ENCODE assay signal across 1 cellular context in genomic region chr12:91210144-91210543, GRCh38.
TF ChIP-seq lines count a peak whose summit lies in the region.

No MANE protein-coding gene starts in this region.

TF ChIP-seq in WTC11, 78 proteins besides CTCF, POLR2A, EP300 and RAD21 (continued from another document):
- no peak for TF ChIP-seq ZSCAN18 (CRISPR knock-in tag; IDR thresholded peaks at IDR 0.05)
- TF ChIP-seq USF2 (CRISPR knock-in tag; IDR thresholded peaks at IDR 0.05) = no peak
- no peak for TF ChIP-seq ATF3 (CRISPR knock-in tag; conservative IDR thresholded peaks at IDR 0.05)
- TF ChIP-seq ZNF416 (CRISPR knock-in tag; IDR thresholded peaks at IDR 0.05) = no peak
- TF ChIP-seq FOXP4 (CRISPR knock-in tag; IDR thresholded peaks at IDR 0.05) = no peak
- TF ChIP-seq IRF2 (CRISPR knock-in tag; IDR thresholded peaks at IDR 0.05; ENCODE audit: borderline replicate concordance, low read depth) = no peak
- TF ChIP-seq NFYB (CRISPR knock-in tag; conservative IDR thresholded peaks at IDR 0.05; ENCODE audit: low read depth) = no peak
- TF ChIP-seq FOXP1 (CRISPR knock-in tag; IDR thresholded peaks at IDR 0.05; ENCODE audit: borderline replicate concordance) = no peak
- no peak for TF ChIP-seq ZNF396 (CRISPR knock-in tag; IDR thresholded peaks at IDR 0.05; ENCODE audit: borderline replicate concordance)
- TF ChIP-seq FOXJ3 (CRISPR knock-in tag; IDR thresholded peaks at IDR 0.05; ENCODE audit: borderline replicate concordance) = no peak
TF ChIP-seq in WTC11: peak in this region for 0.
